Comparison of ENCODE assay signal across 1 cellular context in genomic region chrX:112841820-112842157, GRCh38.
A peak's percentile ranks its signal among the peaks of the same experiment; 100 is the strongest.
TF ChIP-seq lines count a peak whose summit lies in the region.

No MANE protein-coding gene starts in this region.

TF ChIP-seq in HepG2, 621 proteins besides CTCF, POLR2A, EP300 and RAD21 (continued from another document):
- peak; percentile 45 for TF ChIP-seq MAFF (IDR thresholded peaks at IDR 0.05; ENCODE audit: low read depth, low read length)
- no peak for TF ChIP-seq ZNF432 (CRISPR knock-in tag; IDR thresholded peaks at IDR 0.05; ENCODE audit: borderline replicate concordance)
- TF ChIP-seq ATF6 (CRISPR knock-in tag; conservative IDR thresholded peaks at IDR 0.05) = no peak
